22 cellular contexts compared by ENCODE assay signal in genomic region chr16:68475071-68475470, GRCh38. TPM values are rescaled to one million over a fixed set of nuclear protein-coding genes. Genes with fewer than 3 reads are reported as not detected.
A peak's percentile ranks its signal among the peaks of the same experiment; 100 is the strongest.
DNase-seq lines count a peak whose midpoint lies in the region; ATAC-seq, FAIRE-seq and TF ChIP-seq lines count a peak whose summit lies in the region.
"Had no signal": no experiment of that assay in that cellular context is flagged by ENCODE, and none has a peak within 500 bp of the region (broad histone marks: within the 10 kb centered on the region; RNA-seq: fewer than 3 reads in every experiment).

No MANE protein-coding gene starts in this region.

- DNase-seq in SIG-M5 treated with dmso at 0.1 percent for 504 hours (lab: John Stamatoyannopoulos, UW; ENCODE audit: unreplicated experiment): peak; percentile 18
- no peak for DNase-seq in SIG-M5 (lab: John Stamatoyannopoulos, UW)
- DNase-seq in bronchial epithelial cell (ENCODE audit: low read depth): peak; percentile 88
- DNase-seq in islet precursor cell: peak; percentile 49
- DNase-seq in SK-N-SH: no peak
- no peak for DNase-seq in psoas muscle
- DNase-seq in UCSD-AML1 (lab: John Stamatoyannopoulos, UW; ENCODE audit: unreplicated experiment): no peak
- DNase-seq in Ammon's horn (ENCODE audit: low spot score): no peak
- DNase-seq: BE2C; CD4-positive, alpha-beta T cell; DMS53; GM23248; MM.1S; NCI-H1105; NCI-H1694; NCI-H345; NCI-H526 treated with DMSO at 0.1 percent for 48 hours; NK-92 treated with Interleukin-12 subunit alpha and Interleukin-12 subunit beta, amount 100 ng/mL, for 24 hours had no signal

- H3K27ac ChIP-seq in SK-N-SH (ENCODE audit: low read depth in 2 of 2, low read length in 1 of 2) (no peak overlapping the region), psoas muscle (no peak overlapping the region)
- H3K27ac ChIP-seq: 22Rv1, GM23248, KMS-11 had no signal

- H3K4me1 ChIP-seq in SK-N-SH (ENCODE audit: control insufficient read depth in 1 of 2, insufficient read depth in 2 of 2, low read depth in 1 of 2, low read length in 1 of 2) (peaks cover 0 to 7% of the 10 kb centered on the region in 2 experiments; a peak in 1 of 4 replicates), psoas muscle (no peaks in the 10 kb centered on the region)
- H3K4me1 ChIP-seq: BE2C had no signal

- peaks cover 1% of the 10 kb centered on the region for H3K27me3 ChIP-seq in bronchial epithelial cell (ENCODE audit: control insufficient read depth, insufficient read depth, low read length)
- H3K27me3 ChIP-seq in SK-N-SH (ENCODE audit: insufficient read depth): no peaks in the 10 kb centered on the region
- no peaks in the 10 kb centered on the region for H3K27me3 ChIP-seq in psoas muscle (ENCODE audit: insufficient read depth in 3 of 3, low read length in 2 of 3)
- H3K27me3 ChIP-seq: BE2C had no signal

- H3K9me3 ChIP-seq in SK-N-SH: no peaks in the 10 kb centered on the region
- H3K9me3 ChIP-seq in psoas muscle: no peaks in the 10 kb centered on the region
- H3K9me3 ChIP-seq: BE2C had no signal

- peak; percentile 50 for FAIRE-seq in bronchial epithelial cell (lab: Jason Lieb, UNC)
- FAIRE-seq: HepG2 had no signal

- no peak for TF ChIP-seq RAD21 in SK-N-SH (IDR thresholded peaks at IDR 0.05; ENCODE audit: low read length)

- no peak overlapping the region for H3K9ac ChIP-seq in SK-N-SH
- H3K9ac ChIP-seq: GM23248, KMS-11 had no signal

- no peak for TF ChIP-seq EP300 in SK-N-SH (IDR thresholded peaks at IDR 0.05; ENCODE audit: borderline replicate concordance in 1 of 2, low read depth in 1 of 2, low read length in 1 of 2)

- H3K9me2 ChIP-seq in SK-N-SH: no peaks in the 10 kb centered on the region

- TF ChIP-seq CTCF in bronchial epithelial cell (IDR thresholded peaks at IDR 0.05; ENCODE audit: insufficient read depth, low read length, severe bottlenecking): no peak
- no peak for TF ChIP-seq CTCF in SK-N-SH (IDR thresholded peaks at IDR 0.05)
- TF ChIP-seq CTCF in psoas muscle (IDR thresholded peaks at IDR 0.05): no peak

- POLR2A ChIA-PET in SK-N-SH (lab: Yijun Ruan, JAX): no interaction called here

- H4K20me1 ChIP-seq in SK-N-SH (ENCODE audit: insufficient read depth): no peaks in the 10 kb centered on the region

- H3K36me3 ChIP-seq in bronchial epithelial cell (ENCODE audit: control insufficient read depth, insufficient read depth, low read length) (no peaks in the 10 kb centered on the region), SK-N-SH (replicated peaks in 1 of 2; ENCODE audit: control insufficient read depth in 1 of 2, insufficient read depth in 2 of 2, low read length in 1 of 2) (no peaks in the 10 kb centered on the region), psoas muscle (ENCODE audit: insufficient read depth in 1 of 2, low read depth in 1 of 2) (no peaks in the 10 kb centered on the region)
- H3K36me3 ChIP-seq: BE2C had no signal

- no peak for ATAC-seq in psoas muscle
- ATAC-seq: HepG2 had no signal

- no peak overlapping the region for H3K4me2 ChIP-seq in SK-N-SH
- H3K4me2 ChIP-seq: KMS-11 had no signal

- no peaks in the 10 kb centered on the region for H3F3A ChIP-seq in SK-N-SH (replicated peaks; ENCODE audit: insufficient read depth)

- H3K79me2 ChIP-seq in SK-N-SH (ENCODE audit: insufficient read depth): no peaks in the 10 kb centered on the region

- H2AFZ ChIP-seq in SK-N-SH (ENCODE audit: low read depth): no peak overlapping the region
- H2AFZ ChIP-seq: GM23248 had no signal

- WGBS in SK-N-SH (ENCODE audit: low lambda C conversion rate): 51% methylated on average over 2 of the region's 4 CpGs
- WGBS in psoas muscle, 3 donors: 86 to 94% (median 90%) methylated on average over 4 of the region's 4 CpGs

- H3K4me3 ChIP-seq in bronchial epithelial cell (ENCODE audit: low read depth, low read length) (no peak overlapping the region), SK-N-SH (ENCODE audit: low read depth in 2 of 2, low read length in 1 of 2) (no peak overlapping the region), psoas muscle (no peak overlapping the region)
- H3K4me3 ChIP-seq: GM23248 had no signal

- CTCF ChIA-PET in SK-N-SH (lab: Yijun Ruan, JAX): interaction anchor here (1.3 kb wide), 1 partner anchor 79 kb away, joined by 3 read pairs; no protein-coding TSS in a partner anchor

- intact Hi-C loops in psoas muscle (cut with DNase I): no loop called here

TF ChIP-seq in SK-N-SH, 30 proteins besides CTCF, POLR2A, EP300 and RAD21:
- TF ChIP-seq RCOR1 (IDR thresholded peaks at IDR 0.05; ENCODE audit: low read length) (no peak), TAF1 (IDR thresholded peaks at IDR 0.05; ENCODE audit: borderline replicate concordance, low read depth, low read length) (no peak), EZH2phosphoT487 (IDR thresholded peaks at IDR 0.05; ENCODE audit: borderline replicate concordance, low read depth) (no peak), GATA2 (CRISPR knock-in tag; IDR thresholded peaks at IDR 0.05) (no peak), NFIC (IDR thresholded peaks at IDR 0.05; ENCODE audit: borderline replicate concordance) (no peak), GABPA (IDR thresholded peaks at IDR 0.05; ENCODE audit: low read depth) (no peak), MEF2A (IDR thresholded peaks at IDR 0.05; ENCODE audit: borderline replicate concordance, low read depth) (no peak), FOXM1 (IDR thresholded peaks at IDR 0.05; ENCODE audit: low read depth) (no peak), MXI1 (IDR thresholded peaks at IDR 0.05; ENCODE audit: low read depth, low read length) (no peak), JUND (IDR thresholded peaks at IDR 0.05) (no peak), TCF12 (IDR thresholded peaks at IDR 0.05) (no peak), TEAD4 (IDR thresholded peaks at IDR 0.05; ENCODE audit: borderline replicate concordance, insufficient read depth) (no peak)
- TF ChIP-seq, protein P1, sequence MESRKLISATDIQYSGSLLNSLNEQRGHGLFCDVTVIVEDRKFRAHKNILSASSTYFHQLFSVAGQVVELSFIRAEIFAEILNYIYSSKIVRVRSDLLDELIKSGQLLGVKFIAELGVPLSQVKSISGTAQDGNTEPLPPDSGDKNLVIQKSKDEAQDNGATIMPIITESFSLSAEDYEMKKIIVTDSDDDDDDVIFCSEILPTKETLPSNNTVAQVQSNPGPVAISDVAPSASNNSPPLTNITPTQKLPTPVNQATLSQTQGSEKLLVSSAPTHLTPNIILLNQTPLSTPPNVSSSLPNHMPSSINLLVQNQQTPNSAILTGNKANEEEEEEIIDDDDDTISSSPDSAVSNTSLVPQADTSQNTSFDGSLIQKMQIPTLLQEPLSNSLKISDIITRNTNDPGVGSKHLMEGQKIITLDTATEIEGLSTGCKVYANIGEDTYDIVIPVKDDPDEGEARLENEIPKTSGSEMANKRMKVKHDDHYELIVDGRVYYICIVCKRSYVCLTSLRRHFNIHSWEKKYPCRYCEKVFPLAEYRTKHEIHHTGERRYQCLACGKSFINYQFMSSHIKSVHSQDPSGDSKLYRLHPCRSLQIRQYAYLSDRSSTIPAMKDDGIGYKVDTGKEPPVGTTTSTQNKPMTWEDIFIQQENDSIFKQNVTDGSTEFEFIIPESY (IDR thresholded peaks at IDR 0.05; ENCODE audit: borderline replicate concordance, low read depth): no peak
- TF ChIP-seq, protein P2, sequence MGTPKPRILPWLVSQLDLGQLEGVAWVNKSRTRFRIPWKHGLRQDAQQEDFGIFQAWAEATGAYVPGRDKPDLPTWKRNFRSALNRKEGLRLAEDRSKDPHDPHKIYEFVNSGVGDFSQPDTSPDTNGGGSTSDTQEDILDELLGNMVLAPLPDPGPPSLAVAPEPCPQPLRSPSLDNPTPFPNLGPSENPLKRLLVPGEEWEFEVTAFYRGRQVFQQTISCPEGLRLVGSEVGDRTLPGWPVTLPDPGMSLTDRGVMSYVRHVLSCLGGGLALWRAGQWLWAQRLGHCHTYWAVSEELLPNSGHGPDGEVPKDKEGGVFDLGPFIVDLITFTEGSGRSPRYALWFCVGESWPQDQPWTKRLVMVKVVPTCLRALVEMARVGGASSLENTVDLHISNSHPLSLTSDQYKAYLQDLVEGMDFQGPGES (IDR thresholded peaks at IDR 0.05; ENCODE audit: low read depth, low read length): no peak
- TF ChIP-seq, protein P3, sequence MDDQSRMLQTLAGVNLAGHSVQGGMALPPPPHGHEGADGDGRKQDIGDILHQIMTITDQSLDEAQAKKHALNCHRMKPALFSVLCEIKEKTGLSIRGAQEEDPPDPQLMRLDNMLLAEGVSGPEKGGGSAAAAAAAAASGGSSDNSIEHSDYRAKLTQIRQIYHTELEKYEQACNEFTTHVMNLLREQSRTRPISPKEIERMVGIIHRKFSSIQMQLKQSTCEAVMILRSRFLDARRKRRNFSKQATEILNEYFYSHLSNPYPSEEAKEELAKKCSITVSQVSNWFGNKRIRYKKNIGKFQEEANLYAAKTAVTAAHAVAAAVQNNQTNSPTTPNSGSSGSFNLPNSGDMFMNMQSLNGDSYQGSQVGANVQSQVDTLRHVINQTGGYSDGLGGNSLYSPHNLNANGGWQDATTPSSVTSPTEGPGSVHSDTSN (IDR thresholded peaks at IDR 0.05): no peak

RNA-seq across cellular contexts. Expression of gene SMPD3, which starts 26.8 kb away (rescaled TPM):
- total RNA-seq in bronchial epithelial cell (under 0.01 TPM in 1 of 2 replicates, not detected in the other), psoas muscle (under 1 TPM; 0.04 to 0.21 (median 0.11) TPM)
- polyA plus RNA-seq in SK-N-SH (2012; rRNA removed) (0.19 and 0.38 TPM in 2 replicates), psoas muscle (under 1 TPM; 0.04 to 0.18 (median 0.08) TPM)
- 0.19 and 0.42 TPM in 2 replicates for polyA plus RNA-seq in SK-N-SH (2012; cell fraction: cytosol; rRNA removed)
- 0.26 and 0.39 TPM in 2 replicates for polyA plus RNA-seq in SK-N-SH (2012; cell fraction: nucleus; rRNA removed)
- polyA plus RNA-seq: AG04450 had no signal

Comparison
In these comparisons a context has a peak if more than half of its experiments do, and no peak if none do; other contexts are left out.
1. DNase-seq: peak in SIG-M5 treated with dmso at 0.1 percent for 504 hours (single experiment), bronchial epithelial cell (single experiment) and islet precursor cell (single experiment); none in SIG-M5 (single experiment), SK-N-SH (single experiment), psoas muscle (0 of 2), UCSD-AML1 (single experiment) and Ammon's horn (single experiment).